Comparison of ENCODE assay signal across 1 cellular context in genomic region chr6:116105247-116105646, GRCh38.
TF ChIP-seq lines count a peak whose summit lies in the region.

No MANE protein-coding gene starts in this region.

TF ChIP-seq in HepG2, 621 proteins besides CTCF, POLR2A, EP300 and RAD21 (continued from another document):
- TF ChIP-seq ZNF652 (CRISPR knock-in tag; IDR thresholded peaks at IDR 0.05; ENCODE audit: borderline replicate concordance, low read depth) (peak; percentile 77), KLF16 (CRISPR knock-in tag; IDR thresholded peaks at IDR 0.05) (no peak), ZGPAT (CRISPR knock-in tag; IDR thresholded peaks at IDR 0.05) (peak; percentile 49; the same call in 1 of the 2 replicates), BCL6 (CRISPR knock-in tag; IDR thresholded peaks at IDR 0.05) (0 out of 2 replicates have a peak, but pooled peaks have one; percentile 23), SOX6 (IDR thresholded peaks at IDR 0.05) (no peak), SOX6 (CRISPR knock-in tag; IDR thresholded peaks at IDR 0.05) (peak; percentile 57; the same call in 1 of the 2 replicates), FOXP4 (CRISPR knock-in tag; IDR thresholded peaks at IDR 0.05) (peak; percentile 53; the same call in 1 of the 2 replicates), ZNF646 (CRISPR knock-in tag; IDR thresholded peaks at IDR 0.05) (peak; percentile 22; the same call in 1 of the 2 replicates), POGZ (CRISPR knock-in tag; IDR thresholded peaks at IDR 0.05) (peak; percentile 39; the same call in 1 of the 2 replicates), ZSCAN9 (CRISPR knock-in tag; IDR thresholded peaks at IDR 0.05; ENCODE audit: borderline replicate concordance) (0 out of 2 replicates have a peak, but pooled peaks have one; percentile 44), THRA (CRISPR knock-in tag; IDR thresholded peaks at IDR 0.05; ENCODE audit: borderline replicate concordance) (0 out of 2 replicates have a peak, but pooled peaks have one; percentile 27), FOSL2 (CRISPR knock-in tag; IDR thresholded peaks at IDR 0.05) (peak; percentile 72), HDAC2 (CRISPR knock-in tag; IDR thresholded peaks at IDR 0.05) (peak; percentile 61; the same call in 1 of the 2 replicates), GABPA (IDR thresholded peaks at IDR 0.05; ENCODE audit: low read depth, low read length) (no peak), GABPA (CRISPR knock-in tag; IDR thresholded peaks at IDR 0.05; ENCODE audit: low read depth) (no peak), DNMT1 (CRISPR knock-in tag; IDR thresholded peaks at IDR 0.05) (no peak), PAXIP1 (CRISPR knock-in tag; conservative IDR thresholded peaks at IDR 0.05) (peak; percentile 69)
